ENCODE assay signal across 8 cellular contexts in the genomic region with DNA sequence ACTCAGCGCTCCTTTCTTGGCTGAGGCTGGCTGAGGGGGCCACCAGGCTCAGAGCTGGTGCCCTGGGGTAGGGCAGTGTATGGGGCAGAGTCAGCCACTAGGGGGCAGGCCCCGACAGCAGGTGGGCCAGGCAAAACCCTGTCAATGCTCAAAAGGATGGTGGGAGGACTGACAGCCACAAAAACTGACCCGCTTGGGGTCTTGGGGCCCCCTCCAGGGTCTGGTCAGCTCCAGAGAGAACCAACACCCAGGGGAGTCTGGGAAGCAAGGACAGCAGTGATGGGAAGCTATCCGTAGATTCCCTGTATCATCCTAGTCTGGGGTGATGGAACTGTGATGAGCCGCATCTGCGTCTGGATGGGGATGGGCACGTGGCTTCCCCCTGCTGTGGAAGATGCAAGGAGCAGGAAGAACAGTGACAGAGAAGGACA.
DNase-seq lines count a peak whose midpoint lies in the region; ATAC-seq and TF ChIP-seq lines count a peak whose summit lies in the region.

No MANE protein-coding gene starts in this region.

- ATAC-seq in HG02610 (IDR thresholded peaks at IDR 0.05; ENCODE audit: unreplicated experiment) = peak; percentile 77

- H4K20me1 ChIP-seq in hepatocyte (ENCODE audit: insufficient read depth, poor library complexity, severe bottlenecking) = no peaks in the 10 kb centered on the region

- H3K36me3 ChIP-seq in adipocyte (ENCODE audit: control insufficient read depth, insufficient read depth, low read length, severe bottlenecking) = no peaks in the 10 kb centered on the region
- no peaks in the 10 kb centered on the region for H3K36me3 ChIP-seq in hepatocyte (replicated peaks; ENCODE audit: insufficient read depth, low read depth)

- H3K9me3 ChIP-seq in adipocyte (ENCODE audit: control insufficient read depth, low read length) (no peaks in the 10 kb centered on the region), hepatocyte (ENCODE audit: low read depth) (no peaks in the 10 kb centered on the region)

- H3K27me3 ChIP-seq in adipocyte (replicated peaks; ENCODE audit: control insufficient read depth, insufficient read depth, low read length) (no peaks in the 10 kb centered on the region), hepatocyte (no peaks in the 10 kb centered on the region)

- no peak overlapping the region for H3K9ac ChIP-seq in adipocyte (ENCODE audit: low read length)

- no peak overlapping the region for H3K4me3 ChIP-seq in adipocyte (ENCODE audit: low read length)
- H3K4me3 ChIP-seq in hepatocyte = no peak overlapping the region

- H3K79me2 ChIP-seq in hepatocyte = no peaks in the 10 kb centered on the region

- DNase-seq in NCI-H510A treated with DMSO at 0.1 percent for 48 hours (lab: John Stamatoyannopoulos, UW) (peak; percentile 38), NCI-H510A (lab: John Stamatoyannopoulos, UW) (no peak), NCI-H69 (lab: John Stamatoyannopoulos, UW) (peak; percentile 4), adipocyte (ENCODE audit: low read depth) (peak; percentile 49), hepatocyte (ENCODE audit: low spot score) (peak; percentile 73), NCI-H2107 (lab: John Stamatoyannopoulos, UW) (no peak)
- peak in 3 of 4 experiments; percentile 2 to 19 (median 14) for DNase-seq in stimulated activated CD4-positive, alpha-beta T cell treated with anti-CD3 and anti-CD28 coated beads, Interleukin-1b, Interleukin-23, amount 100 ng/mL, for 24 hours (ENCODE audit: low read depth in 4 of 4, low spot score in 1 of 4)

- H3K27ac ChIP-seq in hepatocyte = no peak overlapping the region

- peak; percentile 89 for TF ChIP-seq CTCF in hepatocyte (IDR thresholded peaks at IDR 0.05; ENCODE audit: poor library complexity)

- H3K9me2 ChIP-seq in hepatocyte (replicated peaks; ENCODE audit: insufficient read depth) = no peaks in the 10 kb centered on the region

- WGBS in hepatocyte (ENCODE audit: low lambda C conversion rate, missing lambda C conversion rate) = 43% methylated on average over 7 of the region's 7 CpGs

- H2AFZ ChIP-seq in hepatocyte = no peak overlapping the region

- H3K4me1 ChIP-seq in adipocyte (ENCODE audit: control insufficient read depth, insufficient read depth, low read length) (peaks cover 9% of the 10 kb centered on the region), hepatocyte (ENCODE audit: insufficient read depth) (peaks cover 11% of the 10 kb centered on the region)

- H3K4me2 ChIP-seq in hepatocyte = no peak overlapping the region

Comparison
In these comparisons a context has a peak if more than half of its experiments do, and no peak if none do; other contexts are left out.
1. DNase-seq: peak in NCI-H510A treated with DMSO at 0.1 percent for 48 hours (single experiment), NCI-H69 (single experiment), adipocyte (single experiment), hepatocyte (single experiment) and stimulated activated CD4-positive, alpha-beta T cell treated with anti-CD3 and anti-CD28 coated beads, Interleukin-1b, Interleukin-23, amount 100 ng/mL, for 24 hours (3 of 4); none in NCI-H510A (single experiment) and NCI-H2107 (single experiment).